In the genomic region with DNA sequence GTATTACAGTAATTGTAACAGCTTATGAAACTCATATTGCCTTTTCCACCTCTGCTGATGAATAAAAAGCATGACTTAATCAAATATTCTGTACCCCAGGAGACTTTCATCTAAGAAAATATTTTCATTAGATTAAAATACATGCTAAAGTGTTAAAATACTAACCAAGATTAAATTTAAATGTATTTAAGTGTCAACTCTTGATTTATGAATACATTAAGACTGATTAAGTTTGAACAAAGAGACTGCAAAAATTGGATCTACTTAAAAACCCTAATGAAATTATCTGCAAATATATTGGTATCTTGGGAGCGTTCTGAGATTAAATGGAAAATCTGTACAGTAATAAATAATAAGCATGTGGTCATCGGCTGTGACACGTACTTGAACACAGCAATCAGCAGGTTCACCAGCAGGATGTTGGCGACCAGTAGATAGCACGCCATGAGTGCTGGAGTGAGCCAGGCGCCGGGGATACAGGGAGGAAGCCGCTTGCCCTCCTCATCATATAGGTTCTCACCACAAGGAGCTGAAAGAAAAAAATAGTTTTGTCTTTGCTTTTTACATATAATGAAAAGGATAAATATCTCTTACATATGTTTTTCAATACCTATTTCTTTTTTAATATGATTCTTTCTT, we compare ENCODE assay signal across 21 cellular contexts.
"Had no signal": no experiment of that assay in that cellular context is flagged by ENCODE, and none has a peak within 500 bp of the region (broad histone marks: within the 10 kb centered on the region; RNA-seq: fewer than 3 reads in every experiment).

No MANE protein-coding gene starts in this region.

- H3K9me3 Mint-ChIP-seq: activated CD8-positive, alpha-beta T cell treated with anti-CD3 and anti-CD28 coated beads for 36 hours; activated T-cell treated with anti-CD3 and anti-CD28 coated beads, Interleukin-2, amount 50 U/mL, for 24 hours; activated T-helper 2 cell treated with anti-CD3 and anti-CD28 coated beads, Interferon-gamma antibody, Interleukin-2, Interleukin-4, amounts not matched to agents 10 μg/mL and 5 μg/mL and 100 μg/mL, durations not matched to agents 14 hours and 24 hours and 36 hours; immature natural killer cell had no signal

- H3K4me1 Mint-ChIP-seq: neural crest cell had no signal

- H3K27ac Mint-ChIP-seq: activated CD8-positive, alpha-beta T cell treated with anti-CD3 and anti-CD28 coated beads for 36 hours; activated naive CD8-positive, alpha-beta T cell treated with anti-CD3 and anti-CD28 coated beads, Interleukin-2, amount 10 ng/mL, durations not matched to agents 7 days and 5 days; activated T-cell treated with anti-CD3 and anti-CD28 coated beads, Interleukin-2, amount 50 U/mL, for 24 hours; activated T-helper 2 cell treated with anti-CD3 and anti-CD28 coated beads, Interferon-gamma antibody, Interleukin-2, Interleukin-4, amounts not matched to agents 10 μg/mL and 5 μg/mL and 100 μg/mL, durations not matched to agents 14 hours and 24 hours and 36 hours; immature natural killer cell; stimulated activated naive B cell treated with anti-CD40 and anti-IgM and Interleukin-4, amounts not matched to agents 10 μg/mL and 1 μg/mL and 100 μg/mL, for 72 hours had no signal

- ATAC-seq: activated CD8-positive, alpha-beta T cell treated with anti-CD3 and anti-CD28 coated beads for 36 hours; heart right ventricle had no signal

- H3K4me3 ChIP-seq: coronary artery, esophagus muscularis mucosa, heart right ventricle, left ventricle myocardium inferior had no signal

- H3K27me3 ChIP-seq: brain microvascular endothelial cell, esophagus muscularis mucosa had no signal

- DNase-seq: activated CD4-positive, alpha-beta T cell treated with anti-CD3 and anti-CD28 coated beads for 4 hours; activated CD8-positive, alpha-beta T cell treated with anti-CD3 and anti-CD28 coated beads for 36 hours; activated naive CD4-positive, alpha-beta T cell treated with Interleukin-2 at 50 U/mL for 16 hours; activated naive CD8-positive, alpha-beta T cell treated with anti-CD3 and anti-CD28 coated beads, Interleukin-2, amount 10 ng/mL, durations not matched to agents 7 days and 5 days; activated T-cell treated with anti-CD3 and anti-CD28 coated beads, Interleukin-2, amount 50 U/mL, for 24 hours; amygdala; brain microvascular endothelial cell; central memory CD4-positive, alpha-beta T cell; heart right ventricle; immature natural killer cell; kidney glomerular epithelial cell; left ventricle myocardium inferior; mammary epithelial cell; stimulated activated naive B cell treated with anti-CD40 and anti-IgM and Interleukin-4, amounts not matched to agents 10 μg/mL and 1 μg/mL and 100 μg/mL, for 72 hours; T-helper 1 cell; T-helper 9 cell; WERI-Rb-1 had no signal

- H3K36me3 Mint-ChIP-seq: immature natural killer cell; stimulated activated naive B cell treated with anti-CD40 and anti-IgM and Interleukin-4, amounts not matched to agents 10 μg/mL and 1 μg/mL and 100 μg/mL, for 72 hours had no signal

- H3K9me3 ChIP-seq: esophagus muscularis mucosa, heart right ventricle, left ventricle myocardium inferior had no signal

- H3K36me3 ChIP-seq: brain microvascular endothelial cell, esophagus muscularis mucosa, heart right ventricle, left ventricle myocardium inferior, WERI-Rb-1 had no signal

- H3K27me3 Mint-ChIP-seq: stimulated activated naive B cell treated with anti-CD40 and anti-IgM and Interleukin-4, amounts not matched to agents 10 μg/mL and 1 μg/mL and 100 μg/mL, for 72 hours had no signal

- H3K27ac ChIP-seq: brain microvascular endothelial cell, coronary artery, esophagus muscularis mucosa, heart right ventricle, left ventricle myocardium inferior, WERI-Rb-1 had no signal

- H3K4me3 Mint-ChIP-seq: activated CD8-positive, alpha-beta T cell treated with anti-CD3 and anti-CD28 coated beads for 36 hours; activated naive CD8-positive, alpha-beta T cell treated with anti-CD3 and anti-CD28 coated beads, Interleukin-2, amount 10 ng/mL, durations not matched to agents 7 days and 5 days; activated T-cell treated with anti-CD3 and anti-CD28 coated beads, Interleukin-2, amount 50 U/mL, for 24 hours; immature natural killer cell; neural crest cell had no signal
